Comparison of ENCODE assay signal across 11 cellular contexts in the genomic region with DNA sequence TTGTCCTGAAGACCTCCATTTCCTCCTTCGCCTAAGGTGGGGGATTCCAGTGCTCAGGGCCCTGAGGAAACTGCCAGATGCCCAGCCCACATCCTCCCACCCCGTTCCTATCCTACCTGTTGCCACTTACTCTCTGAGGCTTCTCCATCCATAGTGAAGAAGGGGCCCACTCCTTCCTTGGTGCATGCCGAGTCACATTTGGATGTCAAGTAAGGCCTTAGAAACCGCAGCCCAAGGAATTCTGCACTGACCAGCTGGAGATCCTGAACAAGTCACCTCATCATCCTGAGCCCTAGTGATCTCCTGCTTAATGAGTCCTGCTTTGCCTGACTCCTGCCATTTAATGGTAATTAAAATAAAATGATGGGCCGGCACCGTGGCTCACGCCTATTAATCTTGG. TPM values are rescaled to one million over a fixed set of nuclear protein-coding genes. Genes with fewer than 3 reads are reported as not detected.
DNase-seq lines count a peak whose midpoint lies in the region; ATAC-seq and TF ChIP-seq lines count a peak whose summit lies in the region.
"Had no signal": no experiment of that assay in that cellular context is flagged by ENCODE, and none has a peak within 500 bp of the region (broad histone marks: within the 10 kb centered on the region; RNA-seq: fewer than 3 reads in every experiment).

No MANE protein-coding gene starts in this region.

- DNase-seq in Calu3 (no peak), mesenteric fat pad (ENCODE audit: low spot score) (no peak), D341Med (ENCODE audit: low spot score) (no peak)
- DNase-seq in activated naive CD8-positive, alpha-beta T cell treated with anti-CD3 and anti-CD28 coated beads, Interleukin-2, amount 10 ng/mL, durations not matched to agents 7 days and 5 days: no peak
- DNase-seq: Kasumi-1, NCI-H1930, retina had no signal

- intact Hi-C loops in Calu3 (cut with micrococcal nuclease; ENCODE audit: unreplicated experiment): loop anchor here (5.0 kb wide), 1 partner anchor 35 kb away; no protein-coding TSS in a partner anchor

- H3K4me3 Mint-ChIP-seq in Calu3 (ENCODE audit: low read depth, unreplicated experiment) (peak overlapping the region; percentile 75), IgD-negative memory B cell (peak overlapping the region in 3 of 4 donors; percentile 30 to 72 (median 72))
- H3K4me3 Mint-ChIP-seq in activated naive CD8-positive, alpha-beta T cell treated with anti-CD3 and anti-CD28 coated beads, Interleukin-2, amount 10 ng/mL, durations not matched to agents 7 days and 5 days: peak overlapping the region; percentile 63

- no peak overlapping the region for H3K4me3 ChIP-seq in neutrophil (ENCODE audit: low read depth in 1 of 2, low read length in 1 of 2)
- H3K4me3 ChIP-seq: suprapubic skin had no signal

- CTCF ChIA-PET in Calu3 (lab: Charles Lee): interaction anchor here (0.9 to 2.7 kb wide), 4 partner anchors 11 to 36 kb away, joined by 4 to 14 read pairs (median 7); no protein-coding TSS in a partner anchor

- POLR2A ChIA-PET in activated naive CD8-positive, alpha-beta T cell treated with anti-CD3 and anti-CD28 coated beads, Interleukin-2, amount 10 ng/mL, durations not matched to agents 7 days and 5 days (lab: Charles Lee): interaction anchor here (1.0 to 1.3 kb wide), 4 partner anchors 8 to 126 kb away, joined by 3 read pairs; no protein-coding TSS in a partner anchor

- peak overlapping the region; percentile 85 for H3K27ac Mint-ChIP-seq in Calu3 (ENCODE audit: unreplicated experiment)
- H3K27ac Mint-ChIP-seq in IgD-negative memory B cell: peak overlapping the region in 1 of 3 donors; percentile 1
- H3K27ac Mint-ChIP-seq in activated naive CD8-positive, alpha-beta T cell treated with anti-CD3 and anti-CD28 coated beads, Interleukin-2, amount 10 ng/mL, durations not matched to agents 7 days and 5 days: no peak overlapping the region

- H3K9me3 Mint-ChIP-seq in Calu3 (ENCODE audit: low read depth, unreplicated experiment) (no peaks in the 10 kb centered on the region), IgD-negative memory B cell (no peaks in the 10 kb centered on the region)
- H3K9me3 Mint-ChIP-seq in activated naive CD8-positive, alpha-beta T cell treated with anti-CD3 and anti-CD28 coated beads, Interleukin-2, amount 10 ng/mL, durations not matched to agents 7 days and 5 days: no peaks in the 10 kb centered on the region

- H3K9me3 ChIP-seq in neutrophil: no peaks in the 10 kb centered on the region
- H3K9me3 ChIP-seq: suprapubic skin had no signal

- H3K27ac ChIP-seq in neutrophil: peak overlapping the region; percentile 69
- H3K27ac ChIP-seq: suprapubic skin had no signal

- no peaks in the 10 kb centered on the region for H3K27me3 ChIP-seq in neutrophil
- H3K27me3 ChIP-seq: suprapubic skin had no signal

- H3K4me1 ChIP-seq in neutrophil (ENCODE audit: control insufficient read depth in 1 of 2, insufficient read depth in 1 of 2, low read depth in 1 of 2, low read length in 1 of 2): peaks cover 45 to 61% of the 10 kb centered on the region in 2 experiments

- BruUV-seq in Calu3 (replicated peaks; lab: Mats Ljungman, UMichigan): no TSS peak

- H3K36me3 ChIP-seq in neutrophil: no peaks in the 10 kb centered on the region
- H3K36me3 ChIP-seq: suprapubic skin had no signal

- TF ChIP-seq CTCF in Calu3 (IDR thresholded peaks at IDR 0.05; ENCODE audit: unreplicated experiment) (no peak), neutrophil (IDR thresholded peaks at IDR 0.05) (no peak)

- no peaks in the 10 kb centered on the region for H3K27me3 Mint-ChIP-seq in Calu3 (ENCODE audit: unreplicated experiment)
- no peaks in the 10 kb centered on the region for H3K27me3 Mint-ChIP-seq in IgD-negative memory B cell
- no peaks in the 10 kb centered on the region for H3K27me3 Mint-ChIP-seq in activated naive CD8-positive, alpha-beta T cell treated with anti-CD3 and anti-CD28 coated beads, Interleukin-2, amount 10 ng/mL, durations not matched to agents 7 days and 5 days

- H3K4me1 Mint-ChIP-seq in Calu3 (ENCODE audit: low read depth, unreplicated experiment) (peaks cover 73% of the 10 kb centered on the region), IgD-negative memory B cell (peaks cover 28 to 47% (median 41%) of the 10 kb centered on the region in 3 donors)
- peaks cover 43% of the 10 kb centered on the region for H3K4me1 Mint-ChIP-seq in activated naive CD8-positive, alpha-beta T cell treated with anti-CD3 and anti-CD28 coated beads, Interleukin-2, amount 10 ng/mL, durations not matched to agents 7 days and 5 days

- ATAC-seq in activated naive CD8-positive, alpha-beta T cell treated with anti-CD3 and anti-CD28 coated beads, Interleukin-2, amount 10 ng/mL, durations not matched to agents 7 days and 5 days (ENCODE audit: low read depth): no peak
- no peak for ATAC-seq in HG03039 (IDR thresholded peaks at IDR 0.05; ENCODE audit: unreplicated experiment)

- H3K36me3 Mint-ChIP-seq in Calu3 (ENCODE audit: insufficient read depth, unreplicated experiment) (peaks cover 44% of the 10 kb centered on the region), IgD-negative memory B cell (peaks cover 2% of the 10 kb centered on the region)
- peaks cover 9% of the 10 kb centered on the region for H3K36me3 Mint-ChIP-seq in activated naive CD8-positive, alpha-beta T cell treated with anti-CD3 and anti-CD28 coated beads, Interleukin-2, amount 10 ng/mL, durations not matched to agents 7 days and 5 days

RNA-seq across cellular contexts. Expression of a gene that starts 6.6 kb away (rescaled TPM):
- total RNA-seq in Calu3 (2022) (321 and 339 TPM in 2 replicates), mesenteric fat pad (285 TPM)
- polyA plus RNA-seq in IgD-negative memory B cell: 78.3 TPM
- 100 to 1,000 TPM; 172 to 176 TPM for total RNA-seq in activated naive CD8-positive, alpha-beta T cell treated with anti-CD3 and anti-CD28 coated beads, Interleukin-2, amount 10 ng/mL, durations not matched to agents 7 days and 5 days
